In genomic region chr15:82709421-82710207, GRCh38 we compare ENCODE assay signal across 8 cellular contexts. TPM values are rescaled to one million over a fixed set of nuclear protein-coding genes. Genes with fewer than 3 reads are reported as not detected.
DNase-seq lines count a peak whose midpoint lies in the region; ATAC-seq and TF ChIP-seq lines count a peak whose summit lies in the region.

AP3B2 (minus strand) TSS chr15:82709875; CDS start chr15:82709706, 169 bp downstream.

- ATAC-seq in GM18907 (IDR thresholded peaks at IDR 0.05; ENCODE audit: unreplicated experiment): peak; percentile 94
- ATAC-seq in HG03159 (IDR thresholded peaks at IDR 0.05; ENCODE audit: unreplicated experiment): peak; percentile 89
- peak; percentile 97 for ATAC-seq in activated CD4-positive, alpha-beta T cell treated with anti-CD3 and anti-CD28 coated beads for 36 hours

- peak; percentile 20 for TF ChIP-seq CTCF in chondrocyte (IDR thresholded peaks at IDR 0.05)

- peaks cover 15% of the 10 kb centered on the region for H3K27me3 Mint-ChIP-seq in activated CD4-positive, alpha-beta T cell treated with anti-CD3 and anti-CD28 coated beads for 36 hours
- peaks cover 10% of the 10 kb centered on the region for H3K27me3 Mint-ChIP-seq in chondrocyte (ENCODE audit: low read depth)

- intact Hi-C loops in activated CD4-positive, alpha-beta T cell treated with anti-CD3 and anti-CD28 coated beads for 36 hours (cut with DNase I, micrococcal nuclease): loop anchor here (1.0 to 2.0 kb wide), 11 partner anchors 29 to 358 kb away; partner anchors contain the start of genes BTBD1 (in 1 of the 2), C15orf40 (in 1 of the 2), CPEB1 (in 1 of the 2) and RAMAC (in 1 of the 2)

- H3K9me3 Mint-ChIP-seq in activated CD4-positive, alpha-beta T cell treated with anti-CD3 and anti-CD28 coated beads for 36 hours (ENCODE audit: low read depth): no peaks in the 10 kb centered on the region
- H3K9me3 Mint-ChIP-seq in chondrocyte (ENCODE audit: low read depth): no peaks in the 10 kb centered on the region

- no peaks in the 10 kb centered on the region for H3K4me1 Mint-ChIP-seq in activated CD4-positive, alpha-beta T cell treated with anti-CD3 and anti-CD28 coated beads for 36 hours
- H3K4me1 Mint-ChIP-seq in chondrocyte (ENCODE audit: low read depth): peaks cover 3% of the 10 kb centered on the region

- POLR2A ChIA-PET in activated CD4-positive, alpha-beta T cell treated with anti-CD3 and anti-CD28 coated beads for 36 hours (lab: Charles Lee): interaction anchor here (0.7 kb wide), 1 partner anchor 169 kb away, joined by 3 read pairs; the partner anchor contains the start of gene RPS17

- DNase-seq in A172 (ENCODE audit: low spot score) (peak; percentile 42), NCI-H446 (lab: John Stamatoyannopoulos, UW) (peak; percentile 21 to 89), chondrocyte (ENCODE audit: low spot score) (no peak), left kidney (ENCODE audit: low read depth, low spot score) (peak; percentile 91)
- DNase-seq in activated CD4-positive, alpha-beta T cell treated with anti-CD3 and anti-CD28 coated beads for 36 hours: peak; percentile 85
- peak; percentile 44 to 66 for DNase-seq in stimulated activated CD4-positive, alpha-beta T cell treated with anti-CD3 and anti-CD28 coated beads, Interleukin-1b, Interleukin-23, amount 100 ng/mL, for 4 hours (ENCODE audit: low read depth in 2 of 2)

- CTCF ChIA-PET in activated CD4-positive, alpha-beta T cell treated with anti-CD3 and anti-CD28 coated beads for 36 hours (lab: Charles Lee): interaction anchor here (0.5 kb wide), 1 partner anchor 370 kb away, joined by 3 read pairs; no protein-coding TSS in a partner anchor

- peak within 1 kb of the TSS; percentile 52 for H3K4me3 Mint-ChIP-seq in activated CD4-positive, alpha-beta T cell treated with anti-CD3 and anti-CD28 coated beads for 36 hours
- H3K4me3 Mint-ChIP-seq in chondrocyte (ENCODE audit: unreplicated experiment): peak within 1 kb of the TSS; percentile 72

- H3K27ac Mint-ChIP-seq in activated CD4-positive, alpha-beta T cell treated with anti-CD3 and anti-CD28 coated beads for 36 hours: no peak within 1 kb of the TSS
- no peak within 1 kb of the TSS for H3K27ac Mint-ChIP-seq in chondrocyte (ENCODE audit: unreplicated experiment)

- H3K36me3 Mint-ChIP-seq in activated CD4-positive, alpha-beta T cell treated with anti-CD3 and anti-CD28 coated beads for 36 hours (ENCODE audit: low read depth): no peaks in the 10 kb centered on the region
- H3K36me3 Mint-ChIP-seq in chondrocyte (ENCODE audit: low read depth): no peaks in the 10 kb centered on the region

RNA-seq across cellular contexts. Expression of gene AP3B2, which starts in this region (rescaled TPM):
- total RNA-seq in A172 (2014; rRNA removed; shearing (Covaris generic)): 0.09 and 0.29 TPM in 2 replicates
- under 1 TPM; 0.39 to 0.59 TPM for total RNA-seq in activated CD4-positive, alpha-beta T cell treated with anti-CD3 and anti-CD28 coated beads for 36 hours
- 0.80 to 0.97 TPM in 2 of 3 replicates, not detected in the other for total RNA-seq in chondrocyte

Comparison
In these comparisons a context has a peak if more than half of its experiments do, and no peak if none do; other contexts are left out.
1. Peak in DNase-seq in A172; RNA of the gene not detected or under 1 TPM.
2. Peak in DNase-seq and ATAC-seq in activated CD4-positive, alpha-beta T cell treated with anti-CD3 and anti-CD28 coated beads for 36 hours; RNA of the gene not detected or under 1 TPM.